1 cellular context compared by ENCODE assay signal in the genomic region with DNA sequence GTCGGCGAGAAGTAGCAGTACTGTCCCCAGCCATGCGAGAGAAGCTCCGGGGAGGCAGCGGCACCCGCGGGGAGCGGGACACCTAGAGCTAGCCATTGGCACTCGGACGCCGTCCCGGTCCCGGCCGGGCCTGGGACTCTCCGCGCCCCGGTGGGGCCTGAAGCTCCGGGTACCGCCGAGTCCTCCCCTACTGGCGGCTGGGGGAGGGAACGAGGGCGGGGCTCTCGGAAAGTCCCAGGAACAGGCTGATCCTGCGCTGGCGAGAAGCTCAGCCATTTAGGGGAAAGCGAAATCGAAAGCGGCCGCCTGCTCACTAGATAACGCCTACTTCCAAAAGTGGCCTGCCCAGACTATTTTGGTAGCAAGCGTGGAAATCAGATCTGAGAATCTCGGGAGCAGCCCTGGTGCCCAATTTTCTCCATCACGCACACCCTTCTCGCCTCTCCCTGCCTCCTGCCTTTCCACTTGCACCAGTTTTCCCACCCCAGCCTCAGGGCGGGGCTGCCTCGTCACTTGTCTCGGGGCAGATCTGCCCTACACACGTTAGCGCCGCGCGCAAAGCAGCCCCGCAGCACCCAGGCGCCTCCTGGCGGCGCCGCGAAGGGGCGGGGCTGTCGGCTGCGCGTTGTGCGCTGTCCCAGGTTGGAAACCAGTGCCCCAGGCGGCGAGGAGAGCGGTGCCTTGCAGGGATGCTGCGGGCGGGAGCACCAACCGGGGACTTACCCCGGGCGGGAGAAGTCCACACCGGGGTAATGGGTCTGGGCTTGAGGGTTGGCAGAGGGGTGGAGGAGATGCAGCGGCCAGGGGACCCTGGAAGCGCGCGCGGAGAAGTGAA.
TF ChIP-seq lines count a peak whose summit lies in the region.

PSMB9 (plus strand) TSS at position 652 of the 835 bp plus-strand sequence; CDS start at position 690, 38 bp downstream.
A gene with protein sequence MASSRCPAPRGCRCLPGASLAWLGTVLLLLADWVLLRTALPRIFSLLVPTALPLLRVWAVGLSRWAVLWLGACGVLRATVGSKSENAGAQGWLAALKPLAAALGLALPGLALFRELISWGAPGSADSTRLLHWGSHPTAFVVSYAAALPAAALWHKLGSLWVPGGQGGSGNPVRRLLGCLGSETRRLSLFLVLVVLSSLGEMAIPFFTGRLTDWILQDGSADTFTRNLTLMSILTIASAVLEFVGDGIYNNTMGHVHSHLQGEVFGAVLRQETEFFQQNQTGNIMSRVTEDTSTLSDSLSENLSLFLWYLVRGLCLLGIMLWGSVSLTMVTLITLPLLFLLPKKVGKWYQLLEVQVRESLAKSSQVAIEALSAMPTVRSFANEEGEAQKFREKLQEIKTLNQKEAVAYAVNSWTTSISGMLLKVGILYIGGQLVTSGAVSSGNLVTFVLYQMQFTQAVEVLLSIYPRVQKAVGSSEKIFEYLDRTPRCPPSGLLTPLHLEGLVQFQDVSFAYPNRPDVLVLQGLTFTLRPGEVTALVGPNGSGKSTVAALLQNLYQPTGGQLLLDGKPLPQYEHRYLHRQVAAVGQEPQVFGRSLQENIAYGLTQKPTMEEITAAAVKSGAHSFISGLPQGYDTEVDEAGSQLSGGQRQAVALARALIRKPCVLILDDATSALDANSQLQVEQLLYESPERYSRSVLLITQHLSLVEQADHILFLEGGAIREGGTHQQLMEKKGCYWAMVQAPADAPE (minus strand): TSS at position 164 of the 835 bp plus-strand sequence. CDS start 68 bp downstream, at position 96.

TF ChIP-seq in HepG2, 621 proteins besides CTCF, POLR2A, EP300 and RAD21 (continued from another document and continues in another):
- TF ChIP-seq ZNF816 (CRISPR knock-in tag; IDR thresholded peaks at IDR 0.05; ENCODE audit: borderline replicate concordance) (peak; percentile 58; the same call in 1 of the 2 replicates), KDM3A (CRISPR knock-in tag; IDR thresholded peaks at IDR 0.05; ENCODE audit: low read depth) (peak; percentile 96), SP2 (CRISPR knock-in tag; IDR thresholded peaks at IDR 0.05) (0 out of 2 replicates have a peak, but pooled peaks have one; percentile 29), RFXAP (CRISPR knock-in tag; IDR thresholded peaks at IDR 0.05; ENCODE audit: borderline replicate concordance) (peak; percentile 100), GPBP1L1 (CRISPR knock-in tag; IDR thresholded peaks at IDR 0.05) (no peak), TBP (CRISPR knock-in tag; IDR thresholded peaks at IDR 0.05) (0 out of 2 replicates have a peak, but pooled peaks have one; percentile 60), ZNF720 (CRISPR knock-in tag; IDR thresholded peaks at IDR 0.05) (no peak), ZNF546 (CRISPR knock-in tag; conservative IDR thresholded peaks at IDR 0.05) (no peak), GABPA (IDR thresholded peaks at IDR 0.05; ENCODE audit: low read depth, low read length) (no peak), GABPA (CRISPR knock-in tag; IDR thresholded peaks at IDR 0.05; ENCODE audit: low read depth) (0 out of 2 replicates have a peak, but pooled peaks have one; percentile 21), HMG20A (CRISPR knock-in tag; IDR thresholded peaks at IDR 0.05; ENCODE audit: borderline replicate concordance) (no peak; the same call in 1 of the 2 replicates), NCOA5 (CRISPR knock-in tag; IDR thresholded peaks at IDR 0.05) (no peak), ZMYM3 (CRISPR knock-in tag; IDR thresholded peaks at IDR 0.05) (peak; percentile 73), ZNF607 (CRISPR knock-in tag; IDR thresholded peaks at IDR 0.05; ENCODE audit: borderline replicate concordance) (peak; percentile 63), NCOA1 (CRISPR knock-in tag; IDR thresholded peaks at IDR 0.05) (no peak), ZNF207 (IDR thresholded peaks at IDR 0.05; ENCODE audit: borderline replicate concordance) (no peak), USF2 (IDR thresholded peaks at IDR 0.05; ENCODE audit: low read depth, low read length) (no peak), USF2 (CRISPR knock-in tag; IDR thresholded peaks at IDR 0.05; ENCODE audit: borderline replicate concordance) (0 out of 2 replicates have a peak, but pooled peaks have one; percentile 33), ZNF121 (CRISPR knock-in tag; IDR thresholded peaks at IDR 0.05) (peak; percentile 71), SMAD1 (CRISPR knock-in tag; IDR thresholded peaks at IDR 0.05; ENCODE audit: borderline replicate concordance, low read depth) (peak; percentile 70; the same call in 1 of the 2 replicates), THYN1 (CRISPR knock-in tag; IDR thresholded peaks at IDR 0.05; ENCODE audit: borderline replicate concordance, low read depth) (no peak), PHF20 (CRISPR knock-in tag; IDR thresholded peaks at IDR 0.05) (peak; percentile 64; the same call in 1 of the 2 replicates), ISX (CRISPR knock-in tag; conservative IDR thresholded peaks at IDR 0.05) (peak; percentile 90; the same call in 1 of the 2 replicates), ZNF20 (CRISPR knock-in tag; IDR thresholded peaks at IDR 0.05) (no peak), PPARG (CRISPR knock-in tag; conservative IDR thresholded peaks at IDR 0.05) (no peak), ZNF577 (CRISPR knock-in tag; IDR thresholded peaks at IDR 0.05; ENCODE audit: borderline replicate concordance, low read depth) (0 out of 2 replicates have a peak, but pooled peaks have one; percentile 34), ZNF766 (CRISPR knock-in tag; IDR thresholded peaks at IDR 0.05; ENCODE audit: borderline replicate concordance) (peak; percentile 65; the same call in 1 of the 2 replicates), GATAD2A (CRISPR knock-in tag; IDR thresholded peaks at IDR 0.05) (no peak), ZNF430 (CRISPR knock-in tag; IDR thresholded peaks at IDR 0.05) (peak; percentile 68; the same call in 1 of the 2 replicates), ZNF530 (CRISPR knock-in tag; IDR thresholded peaks at IDR 0.05; ENCODE audit: low read depth) (no peak), ZNF672 (CRISPR knock-in tag; IDR thresholded peaks at IDR 0.05) (no peak), ZSCAN12 (CRISPR knock-in tag; IDR thresholded peaks at IDR 0.05) (no peak), NFRKB (IDR thresholded peaks at IDR 0.05) (no peak), ZNF839 (CRISPR knock-in tag; IDR thresholded peaks at IDR 0.05; ENCODE audit: borderline replicate concordance) (no peak), ZNF18 (CRISPR knock-in tag; IDR thresholded peaks at IDR 0.05; ENCODE audit: insufficient replicate concordance) (peak; percentile 45), ZNF101 (CRISPR knock-in tag; IDR thresholded peaks at IDR 0.05; ENCODE audit: borderline replicate concordance, low read depth) (no peak), TEAD2 (CRISPR knock-in tag; IDR thresholded peaks at IDR 0.05) (no peak), SAP130 (CRISPR knock-in tag; IDR thresholded peaks at IDR 0.05; ENCODE audit: low read depth) (peak; percentile 95)
- TF ChIP-seq, protein P1, sequence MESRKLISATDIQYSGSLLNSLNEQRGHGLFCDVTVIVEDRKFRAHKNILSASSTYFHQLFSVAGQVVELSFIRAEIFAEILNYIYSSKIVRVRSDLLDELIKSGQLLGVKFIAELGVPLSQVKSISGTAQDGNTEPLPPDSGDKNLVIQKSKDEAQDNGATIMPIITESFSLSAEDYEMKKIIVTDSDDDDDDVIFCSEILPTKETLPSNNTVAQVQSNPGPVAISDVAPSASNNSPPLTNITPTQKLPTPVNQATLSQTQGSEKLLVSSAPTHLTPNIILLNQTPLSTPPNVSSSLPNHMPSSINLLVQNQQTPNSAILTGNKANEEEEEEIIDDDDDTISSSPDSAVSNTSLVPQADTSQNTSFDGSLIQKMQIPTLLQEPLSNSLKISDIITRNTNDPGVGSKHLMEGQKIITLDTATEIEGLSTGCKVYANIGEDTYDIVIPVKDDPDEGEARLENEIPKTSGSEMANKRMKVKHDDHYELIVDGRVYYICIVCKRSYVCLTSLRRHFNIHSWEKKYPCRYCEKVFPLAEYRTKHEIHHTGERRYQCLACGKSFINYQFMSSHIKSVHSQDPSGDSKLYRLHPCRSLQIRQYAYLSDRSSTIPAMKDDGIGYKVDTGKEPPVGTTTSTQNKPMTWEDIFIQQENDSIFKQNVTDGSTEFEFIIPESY (CRISPR knock-in tag; IDR thresholded peaks at IDR 0.05): peak; percentile 46; the same call in 1 of the 2 replicates
- TF ChIP-seq, protein P2, sequence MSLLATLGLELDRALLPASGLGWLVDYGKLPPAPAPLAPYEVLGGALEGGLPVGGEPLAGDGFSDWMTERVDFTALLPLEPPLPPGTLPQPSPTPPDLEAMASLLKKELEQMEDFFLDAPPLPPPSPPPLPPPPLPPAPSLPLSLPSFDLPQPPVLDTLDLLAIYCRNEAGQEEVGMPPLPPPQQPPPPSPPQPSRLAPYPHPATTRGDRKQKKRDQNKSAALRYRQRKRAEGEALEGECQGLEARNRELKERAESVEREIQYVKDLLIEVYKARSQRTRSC (CRISPR knock-in tag; IDR thresholded peaks at IDR 0.05; ENCODE audit: low read depth): no peak
- TF ChIP-seq, protein P3, sequence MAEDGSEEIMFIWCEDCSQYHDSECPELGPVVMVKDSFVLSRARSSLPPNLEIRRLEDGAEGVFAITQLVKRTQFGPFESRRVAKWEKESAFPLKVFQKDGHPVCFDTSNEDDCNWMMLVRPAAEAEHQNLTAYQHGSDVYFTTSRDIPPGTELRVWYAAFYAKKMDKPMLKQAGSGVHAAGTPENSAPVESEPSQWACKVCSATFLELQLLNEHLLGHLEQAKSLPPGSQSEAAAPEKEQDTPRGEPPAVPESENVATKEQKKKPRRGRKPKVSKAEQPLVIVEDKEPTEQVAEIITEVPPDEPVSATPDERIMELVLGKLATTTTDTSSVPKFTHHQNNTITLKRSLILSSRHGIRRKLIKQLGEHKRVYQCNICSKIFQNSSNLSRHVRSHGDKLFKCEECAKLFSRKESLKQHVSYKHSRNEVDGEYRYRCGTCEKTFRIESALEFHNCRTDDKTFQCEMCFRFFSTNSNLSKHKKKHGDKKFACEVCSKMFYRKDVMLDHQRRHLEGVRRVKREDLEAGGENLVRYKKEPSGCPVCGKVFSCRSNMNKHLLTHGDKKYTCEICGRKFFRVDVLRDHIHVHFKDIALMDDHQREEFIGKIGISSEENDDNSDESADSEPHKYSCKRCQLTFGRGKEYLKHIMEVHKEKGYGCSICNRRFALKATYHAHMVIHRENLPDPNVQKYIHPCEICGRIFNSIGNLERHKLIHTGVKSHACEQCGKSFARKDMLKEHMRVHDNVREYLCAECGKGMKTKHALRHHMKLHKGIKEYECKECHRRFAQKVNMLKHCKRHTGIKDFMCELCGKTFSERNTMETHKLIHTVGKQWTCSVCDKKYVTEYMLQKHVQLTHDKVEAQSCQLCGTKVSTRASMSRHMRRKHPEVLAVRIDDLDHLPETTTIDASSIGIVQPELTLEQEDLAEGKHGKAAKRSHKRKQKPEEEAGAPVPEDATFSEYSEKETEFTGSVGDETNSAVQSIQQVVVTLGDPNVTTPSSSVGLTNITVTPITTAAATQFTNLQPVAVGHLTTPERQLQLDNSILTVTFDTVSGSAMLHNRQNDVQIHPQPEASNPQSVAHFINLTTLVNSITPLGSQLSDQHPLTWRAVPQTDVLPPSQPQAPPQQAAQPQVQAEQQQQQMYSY (CRISPR knock-in tag; IDR thresholded peaks at IDR 0.05): peak; percentile 76; the same call in 1 of the 2 replicates
- TF ChIP-seq, protein P4, sequence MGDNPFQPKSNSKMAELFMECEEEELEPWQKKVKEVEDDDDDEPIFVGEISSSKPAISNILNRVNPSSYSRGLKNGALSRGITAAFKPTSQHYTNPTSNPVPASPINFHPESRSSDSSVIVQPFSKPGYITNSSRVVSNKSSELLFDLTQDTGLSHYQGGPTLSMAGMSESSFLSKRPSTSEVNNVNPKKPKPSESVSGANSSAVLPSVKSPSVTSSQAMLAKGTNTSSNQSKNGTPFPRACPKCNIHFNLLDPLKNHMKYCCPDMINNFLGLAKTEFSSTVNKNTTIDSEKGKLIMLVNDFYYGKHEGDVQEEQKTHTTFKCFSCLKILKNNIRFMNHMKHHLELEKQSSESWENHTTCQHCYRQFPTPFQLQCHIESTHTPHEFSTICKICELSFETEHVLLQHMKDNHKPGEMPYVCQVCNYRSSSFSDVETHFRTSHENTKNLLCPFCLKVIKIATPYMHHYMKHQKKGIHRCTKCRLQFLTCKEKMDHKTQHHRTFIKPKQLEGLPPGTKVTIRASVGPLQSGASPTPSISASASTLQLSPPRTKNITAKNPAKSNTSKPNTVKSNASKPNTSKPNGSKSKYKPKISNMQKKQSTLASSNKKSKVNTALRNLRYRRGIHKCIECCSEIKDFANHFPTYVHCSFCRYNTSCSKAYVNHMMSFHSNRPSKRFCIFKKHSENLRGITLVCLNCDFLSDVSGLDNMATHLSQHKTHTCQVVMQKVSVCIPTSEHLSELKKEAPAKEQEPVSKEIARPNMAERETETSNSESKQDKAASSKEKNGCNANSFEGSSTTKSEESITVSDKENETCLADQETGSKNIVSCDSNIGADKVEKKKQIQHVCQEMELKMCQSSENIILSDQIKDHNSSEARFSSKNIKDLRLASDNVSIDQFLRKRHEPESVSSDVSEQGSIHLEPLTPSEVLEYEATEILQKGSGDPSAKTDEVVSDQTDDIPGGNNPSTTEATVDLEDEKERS (CRISPR knock-in tag; IDR thresholded peaks at IDR 0.05): no peak
